Comparison of ENCODE assay signal across 8 cellular contexts in genomic region chr1:43979528-43980254, GRCh38. TPM values are rescaled to one million over a fixed set of nuclear protein-coding genes. Genes with fewer than 3 reads are reported as not detected.
A peak's percentile ranks its signal among the peaks of the same experiment; 100 is the strongest.
DNase-seq lines count a peak whose midpoint lies in the region; ATAC-seq and TF ChIP-seq lines count a peak whose summit lies in the region.

No MANE protein-coding gene starts in this region.

- intact Hi-C loops in naive thymus-derived CD4-positive, alpha-beta T cell (cut with micrococcal nuclease): loop anchor here (5.0 to 10.0 kb wide), 5 partner anchors 275 to 1705 kb away; partner anchors contain the start of genes CCDC163 (in 1 of the 2), ELOVL1 (in 1 of the 2), GPBP1L1 (in 1 of the 2) and MMACHC (in 1 of the 2)

- no peaks in the 10 kb centered on the region for H3K9me3 ChIP-seq in HUES6 (ENCODE audit: control insufficient read depth, insufficient read depth, low read depth, low read length)
- H3K9me3 ChIP-seq in naive thymus-derived CD4-positive, alpha-beta T cell (ENCODE audit: control insufficient read depth in 2 of 3, low read length in 3 of 3): no peaks in the 10 kb centered on the region

- H3K9ac ChIP-seq in HUES6 (ENCODE audit: low read length): peak overlapping the region; percentile 76

- peaks cover 25 to 46% (median 37%) of the 10 kb centered on the region in 7 donors for H3K4me1 Mint-ChIP-seq in naive thymus-derived CD4-positive, alpha-beta T cell

- no peak for ATAC-seq in naive thymus-derived CD4-positive, alpha-beta T cell
- ATAC-seq in HG03521 (IDR thresholded peaks at IDR 0.05; ENCODE audit: unreplicated experiment): no peak
- ATAC-seq in GM18868 (IDR thresholded peaks at IDR 0.05; ENCODE audit: unreplicated experiment): no peak

- no peaks in the 10 kb centered on the region for H3K27me3 ChIP-seq in HUES6 (ENCODE audit: control insufficient read depth, insufficient read depth, low read length)
- H3K27me3 ChIP-seq in naive thymus-derived CD4-positive, alpha-beta T cell (ENCODE audit: control insufficient read depth in 2 of 2, insufficient read depth in 2 of 2, low read length in 2 of 2): peaks cover 0 to 7% of the 10 kb centered on the region in 2 donors

- peaks cover 47% of the 10 kb centered on the region for H3K36me3 ChIP-seq in HUES6 (ENCODE audit: control insufficient read depth, insufficient read depth, low read length)
- H3K36me3 ChIP-seq in naive thymus-derived CD4-positive, alpha-beta T cell (ENCODE audit: control insufficient read depth in 2 of 3, insufficient read depth in 3 of 3, low read length in 3 of 3): peaks cover 0 to 32% (median 11%) of the 10 kb centered on the region in 3 experiments

- H3K27ac Mint-ChIP-seq in naive thymus-derived CD4-positive, alpha-beta T cell: peak overlapping the region in 2 of 9 donors; percentile 58 to 81

- no peak overlapping the region for H3K27ac ChIP-seq in HUES6 (ENCODE audit: low read depth, low read length)
- no peak overlapping the region for H3K27ac ChIP-seq in naive thymus-derived CD4-positive, alpha-beta T cell (ENCODE audit: low read depth, low read length)

- H3K27me3 Mint-ChIP-seq in naive thymus-derived CD4-positive, alpha-beta T cell: peaks cover 0 to 15% (median 6%) of the 10 kb centered on the region in 5 donors

- DNase-seq in EL (peak; percentile 74), erythroblast (lab: John Stamatoyannopoulos, UW) (peak; percentile 71 to 75), DMS114 treated with DMSO at 0.1 percent for 48 hours (lab: John Stamatoyannopoulos, UW; ENCODE audit: unreplicated experiment) (no peak)
- peak in 1 of 9 donors; percentile 60 for DNase-seq in naive thymus-derived CD4-positive, alpha-beta T cell

- POLR2A ChIA-PET in naive thymus-derived CD4-positive, alpha-beta T cell (lab: Charles Lee): interaction anchor here (1.0 kb wide), 1 partner anchor 11 kb away, joined by 3 read pairs; no protein-coding TSS in a partner anchor

- CTCF ChIA-PET in naive thymus-derived CD4-positive, alpha-beta T cell (lab: Charles Lee): no interaction called here

- H3K4me3 ChIP-seq in HUES6 (ENCODE audit: low read depth, low read length) (peak overlapping the region; percentile 61), WI38 (ENCODE audit: low read depth, low read length) (peak overlapping the region; percentile 66)
- H3K4me3 ChIP-seq in naive thymus-derived CD4-positive, alpha-beta T cell (ENCODE audit: low read length): peak overlapping the region; percentile 4

- TF ChIP-seq CTCF in WI38 (IDR thresholded peaks at IDR 0.05; ENCODE audit: low read depth, low read length): no peak

- H3K9me3 Mint-ChIP-seq in naive thymus-derived CD4-positive, alpha-beta T cell: no peaks in the 10 kb centered on the region

- peak overlapping the region; percentile 71 to 93 (median 86) for H3K4me3 Mint-ChIP-seq in naive thymus-derived CD4-positive, alpha-beta T cell

- peaks cover 18% of the 10 kb centered on the region for H3K4me1 ChIP-seq in HUES6 (ENCODE audit: control insufficient read depth, insufficient read depth, low read length)
- H3K4me1 ChIP-seq in naive thymus-derived CD4-positive, alpha-beta T cell (ENCODE audit: control insufficient read depth in 2 of 2, insufficient read depth in 2 of 2, low read length in 2 of 2): peaks cover 16 to 18% of the 10 kb centered on the region in 2 donors

- H3K36me3 Mint-ChIP-seq in naive thymus-derived CD4-positive, alpha-beta T cell: peaks cover 12 to 22% (median 20%) of the 10 kb centered on the region in 5 donors

- TF ChIP-seq POLR2A in erythroblast (IDR thresholded peaks at IDR 0.05; ENCODE audit: low read length): no peak

RNA-seq across cellular contexts. Expression of gene B4GALT2, which starts 0.7 kb away (rescaled TPM):
- 10 to 100 TPM in 1 of 5 experiments, 1 to 10 TPM in 2, under 1 TPM in 2; 0.49 to 16.9 (median 1.6) TPM for total RNA-seq in naive thymus-derived CD4-positive, alpha-beta T cell
- polyA plus RNA-seq in naive thymus-derived CD4-positive, alpha-beta T cell: not detected

RNA-seq across cellular contexts. Expression of gene ATP6V0B, which starts 4.9 kb away (rescaled TPM):
- total RNA-seq in naive thymus-derived CD4-positive, alpha-beta T cell: 100 to 1,000 TPM in 2 of 5 experiments, 10 to 100 TPM in 3; 47.3 to 152 (median 69.3) TPM
- polyA plus RNA-seq in naive thymus-derived CD4-positive, alpha-beta T cell: 100 to 1,000 TPM; 147 to 166 TPM

RNA-seq across cellular contexts. Expression of gene DPH2, which starts 9.9 kb away (rescaled TPM):
- total RNA-seq in naive thymus-derived CD4-positive, alpha-beta T cell: 10 to 100 TPM; 21.3 to 40.1 (median 29.4) TPM
- polyA plus RNA-seq in naive thymus-derived CD4-positive, alpha-beta T cell: 10 to 100 TPM; 29.4 to 40.9 TPM

RNA-seq across cellular contexts. Expression of gene CCDC24, which starts 11.7 kb away (rescaled TPM):
- 1 to 10 TPM in 4 of 5 experiments, under 1 TPM in 1; 0.40 to 2.9 (median 1.6) TPM for total RNA-seq in naive thymus-derived CD4-positive, alpha-beta T cell
- under 1 TPM in 1 of 2 donors, not detected in 1; 0.41 TPM for polyA plus RNA-seq in naive thymus-derived CD4-positive, alpha-beta T cell

RNA-seq across cellular contexts. Expression of gene IPO13, which starts 32.9 kb away (rescaled TPM):
- 10 to 100 TPM; 10.1 to 32.3 (median 17.0) TPM for total RNA-seq in naive thymus-derived CD4-positive, alpha-beta T cell
- polyA plus RNA-seq in naive thymus-derived CD4-positive, alpha-beta T cell: 10 to 100 TPM; 13.0 to 15.2 TPM

Comparison
In these comparisons a context has a peak if more than half of its experiments do, and no peak if none do; other contexts are left out.
1. H3K4me3 ChIP-seq: peak in every context shown above with its lines; median percentile 66 in WI38; 61 in HUES6; 4 in naive thymus-derived CD4-positive, alpha-beta T cell.